Comparison of ENCODE assay signal across 1 cellular context in the genomic region with DNA sequence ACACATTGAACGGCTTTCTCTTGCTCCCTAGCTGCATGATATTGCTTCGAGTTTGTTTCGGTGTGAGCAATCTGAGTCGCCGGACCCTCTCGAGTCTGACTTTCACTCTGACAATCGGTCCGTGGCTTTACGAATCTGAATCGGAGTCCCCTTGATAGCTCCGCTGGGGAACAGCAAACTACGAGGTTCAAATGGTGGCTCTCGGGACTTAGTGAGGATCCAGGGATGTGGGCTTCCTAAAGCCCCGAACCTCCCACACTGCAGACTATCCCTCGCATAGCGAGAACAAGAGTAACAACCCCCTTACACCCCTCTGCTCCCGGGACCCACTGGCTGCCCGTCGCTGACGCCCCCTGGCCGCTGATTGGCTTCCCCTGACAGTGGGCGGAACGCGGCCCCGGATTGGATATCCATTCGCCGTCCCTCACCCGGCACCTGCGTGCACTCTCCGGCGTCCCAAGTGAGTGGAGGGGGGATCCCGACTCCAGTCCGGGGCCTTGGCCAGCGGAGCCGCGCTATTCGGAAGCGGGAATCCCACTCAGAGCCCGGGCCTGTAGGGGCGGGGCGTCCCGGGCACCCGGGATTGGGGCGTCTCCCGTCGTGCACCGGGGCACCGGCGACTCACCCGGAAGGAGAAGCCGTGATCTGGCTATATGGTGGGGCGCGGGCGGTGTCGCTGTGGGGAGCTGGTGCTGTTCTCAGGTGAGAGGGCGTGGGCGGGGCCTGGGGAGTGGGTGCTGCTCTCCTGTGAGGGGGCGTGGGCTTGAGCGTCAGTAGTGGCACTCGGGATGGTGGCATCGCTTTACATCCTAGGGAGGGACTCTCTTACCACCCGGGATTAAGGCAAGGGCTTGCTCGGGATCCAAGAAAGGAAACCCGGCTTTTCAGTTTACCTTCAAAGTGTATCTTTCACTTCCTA.
TF ChIP-seq lines count a peak whose summit lies in the region.

A gene with protein sequence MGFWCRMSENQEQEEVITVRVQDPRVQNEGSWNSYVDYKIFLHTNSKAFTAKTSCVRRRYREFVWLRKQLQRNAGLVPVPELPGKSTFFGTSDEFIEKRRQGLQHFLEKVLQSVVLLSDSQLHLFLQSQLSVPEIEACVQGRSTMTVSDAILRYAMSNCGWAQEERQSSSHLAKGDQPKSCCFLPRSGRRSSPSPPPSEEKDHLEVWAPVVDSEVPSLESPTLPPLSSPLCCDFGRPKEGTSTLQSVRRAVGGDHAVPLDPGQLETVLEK (plus strand): TSS at position 630 of the 919 bp plus-strand sequence. CDS start 4,278 bp downstream, outside the sequence.

TF ChIP-seq in H1, 55 proteins besides CTCF, POLR2A, EP300 and RAD21:
- TF ChIP-seq TAF1 (IDR thresholded peaks at IDR 0.05; ENCODE audit: low read depth, low read length): peak; percentile 74; the same call in 1 of the 2 replicates
- TF ChIP-seq GTF2F1 (IDR thresholded peaks at IDR 0.05; ENCODE audit: borderline replicate concordance, low read depth, low read length): peak; percentile 19; the same call in 1 of the 2 replicates
- TF ChIP-seq SIRT6 (IDR thresholded peaks at IDR 0.05; ENCODE audit: low read length): no peak
- TF ChIP-seq HDAC6 (IDR thresholded peaks at IDR 0.05; ENCODE audit: low read depth, low read length): no peak
- peak; percentile 50; the same call in 1 of the 2 replicates for TF ChIP-seq BRCA1 (IDR thresholded peaks at IDR 0.05; ENCODE audit: low read depth, low read length)
- TF ChIP-seq EGR1 (IDR thresholded peaks at IDR 0.05; ENCODE audit: borderline replicate concordance, low read depth, low read length): no peak; the same call in 1 of the 2 replicates
- TF ChIP-seq, protein P1, sequence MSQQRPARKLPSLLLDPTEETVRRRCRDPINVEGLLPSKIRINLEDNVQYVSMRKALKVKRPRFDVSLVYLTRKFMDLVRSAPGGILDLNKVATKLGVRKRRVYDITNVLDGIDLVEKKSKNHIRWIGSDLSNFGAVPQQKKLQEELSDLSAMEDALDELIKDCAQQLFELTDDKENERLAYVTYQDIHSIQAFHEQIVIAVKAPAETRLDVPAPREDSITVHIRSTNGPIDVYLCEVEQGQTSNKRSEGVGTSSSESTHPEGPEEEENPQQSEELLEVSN (IDR thresholded peaks at IDR 0.05): no peak; the same call in 1 of the 2 replicates
- peak; percentile 86; the same call in 1 of the 2 replicates for TF ChIP-seq SP1 (IDR thresholded peaks at IDR 0.05; ENCODE audit: low read depth, low read length)
- TF ChIP-seq NRF1 (IDR thresholded peaks at IDR 0.05; ENCODE audit: low read depth, low read length): no peak
- TF ChIP-seq TAF7 (optimal IDR thresholded peaks at IDR 0.05; ENCODE audit: borderline replicate concordance, low read depth, low read length): no peak
- peak; percentile 48; the same call in 1 of the 2 replicates for TF ChIP-seq BACH1 (IDR thresholded peaks at IDR 0.05; ENCODE audit: low read length)
- TF ChIP-seq KDM1A (IDR thresholded peaks at IDR 0.05; ENCODE audit: borderline replicate concordance, low read length): no peak
- no peak for TF ChIP-seq SIX5 (IDR thresholded peaks at IDR 0.05; ENCODE audit: low read depth, low read length)
- peak; percentile 92 for TF ChIP-seq ASH2L (IDR thresholded peaks at IDR 0.05; ENCODE audit: low read length)
- TF ChIP-seq, protein P2, sequence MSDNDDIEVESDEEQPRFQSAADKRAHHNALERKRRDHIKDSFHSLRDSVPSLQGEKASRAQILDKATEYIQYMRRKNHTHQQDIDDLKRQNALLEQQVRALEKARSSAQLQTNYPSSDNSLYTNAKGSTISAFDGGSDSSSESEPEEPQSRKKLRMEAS (IDR thresholded peaks at IDR 0.05): peak; percentile 55; the same call in 1 of the 2 replicates
- peak; percentile 68 for TF ChIP-seq CREB1 (IDR thresholded peaks at IDR 0.05)
- no peak for TF ChIP-seq CTBP2 (IDR thresholded peaks at IDR 0.05; ENCODE audit: borderline replicate concordance, insufficient read depth, insufficient read length, low read length)
- TF ChIP-seq CHD1 (IDR thresholded peaks at IDR 0.05; ENCODE audit: low read depth, low read length): no peak
- TF ChIP-seq, protein P3, sequence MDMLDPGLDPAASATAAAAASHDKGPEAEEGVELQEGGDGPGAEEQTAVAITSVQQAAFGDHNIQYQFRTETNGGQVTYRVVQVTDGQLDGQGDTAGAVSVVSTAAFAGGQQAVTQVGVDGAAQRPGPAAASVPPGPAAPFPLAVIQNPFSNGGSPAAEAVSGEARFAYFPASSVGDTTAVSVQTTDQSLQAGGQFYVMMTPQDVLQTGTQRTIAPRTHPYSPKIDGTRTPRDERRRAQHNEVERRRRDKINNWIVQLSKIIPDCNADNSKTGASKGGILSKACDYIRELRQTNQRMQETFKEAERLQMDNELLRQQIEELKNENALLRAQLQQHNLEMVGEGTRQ (IDR thresholded peaks at IDR 0.05; ENCODE audit: low read length): no peak
- no peak for TF ChIP-seq JUND (IDR thresholded peaks at IDR 0.05; ENCODE audit: low read length)
- no peak for TF ChIP-seq SRF (IDR thresholded peaks at IDR 0.05; ENCODE audit: low read depth, low read length)
- TF ChIP-seq ZNF274 (IDR thresholded peaks at IDR 0.05; ENCODE audit: borderline replicate concordance, extremely low read depth, low read length): no peak
- peak; percentile 4; the same call in 1 of the 2 replicates for TF ChIP-seq YY1 (IDR thresholded peaks at IDR 0.05; ENCODE audit: low read depth, low read length)
- TF ChIP-seq SP2 (IDR thresholded peaks at IDR 0.05; ENCODE audit: low read length): peak; percentile 20; the same call in 1 of the 2 replicates
- TF ChIP-seq SIN3A (conservative IDR thresholded peaks at IDR 0.05 in 1 of 2, IDR thresholded peaks at IDR 0.05 in 1 of 2; ENCODE audit: low read depth in 1 of 2, low read length in 2 of 2): peak in 1 of 2 experiments; percentile 65; a peak in 2 of 4 replicates
- no peak for TF ChIP-seq EZH2 (IDR thresholded peaks at IDR 0.05; ENCODE audit: low read depth, low read length, severe bottlenecking)
- TF ChIP-seq PHF8 (conservative IDR thresholded peaks at IDR 0.05; ENCODE audit: low read depth, low read length): peak; percentile 72
- peak; percentile 65 for TF ChIP-seq KDM4A (IDR thresholded peaks at IDR 0.05; ENCODE audit: low read depth, low read length, severe bottlenecking)
- TF ChIP-seq CHD2 (IDR thresholded peaks at IDR 0.05; ENCODE audit: low read length): peak; percentile 73
- TF ChIP-seq, protein P4, sequence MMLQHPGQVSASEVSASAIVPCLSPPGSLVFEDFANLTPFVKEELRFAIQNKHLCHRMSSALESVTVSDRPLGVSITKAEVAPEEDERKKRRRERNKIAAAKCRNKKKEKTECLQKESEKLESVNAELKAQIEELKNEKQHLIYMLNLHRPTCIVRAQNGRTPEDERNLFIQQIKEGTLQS (IDR thresholded peaks at IDR 0.05; ENCODE audit: insufficient read depth, low read depth, low read length): no peak
- 0 out of 4 replicates have a peak, but pooled peaks of 1 of the 2 experiments have one; percentile 1 for TF ChIP-seq HDAC2 (IDR thresholded peaks at IDR 0.05; ENCODE audit: borderline replicate concordance in 1 of 2, low read depth in 2 of 2, low read length in 2 of 2)
- TF ChIP-seq TBP (IDR thresholded peaks at IDR 0.05; ENCODE audit: low read depth, low read length): peak; percentile 70
- TF ChIP-seq CBX5 (IDR thresholded peaks at IDR 0.05; ENCODE audit: low read depth, low read length): no peak
- peak; percentile 78 for TF ChIP-seq SP4 (IDR thresholded peaks at IDR 0.05; ENCODE audit: low read length)
- peak; percentile 45 for TF ChIP-seq POLR2AphosphoS5 (IDR thresholded peaks at IDR 0.05; ENCODE audit: low read depth, low read length)
- TF ChIP-seq RBBP5 (IDR thresholded peaks at IDR 0.05; ENCODE audit: borderline replicate concordance, low read depth, low read length): peak; percentile 33; the same call in 1 of the 2 replicates
- TF ChIP-seq TEAD4 (IDR thresholded peaks at IDR 0.05; ENCODE audit: low read depth, low read length): peak; percentile 42; the same call in 1 of the 2 replicates
